ENCODE assay signal across 11 cellular contexts in genomic region chr14:89721991-89722390, GRCh38.
A peak's percentile ranks its signal among the peaks of the same experiment; 100 is the strongest.
DNase-seq lines count a peak whose midpoint lies in the region; ATAC-seq and TF ChIP-seq lines count a peak whose summit lies in the region.
"Had no signal": no experiment of that assay in that cellular context is flagged by ENCODE, and none has a peak within 500 bp of the region (broad histone marks: within the 10 kb centered on the region; RNA-seq: fewer than 3 reads in every experiment).

No MANE protein-coding gene starts in this region.

- no peak for TF ChIP-seq CTCF in GM12864 (IDR thresholded peaks at IDR 0.05; ENCODE audit: low read depth, low read length, missing control alignments)
- TF ChIP-seq CTCF in SK-N-SH (IDR thresholded peaks at IDR 0.05) = no peak

- no peak overlapping the region for H3K4me3 Mint-ChIP-seq in activated naive CD8-positive, alpha-beta T cell treated with anti-CD3 and anti-CD28 coated beads for 36 hours
- peak overlapping the region; percentile 60 to 83 (median 68) for H3K4me3 Mint-ChIP-seq in naive thymus-derived CD8-positive, alpha-beta T cell

- peaks cover 49 to 71% (median 67%) of the 10 kb centered on the region in 10 experiments for H3K4me1 ChIP-seq in BLaER1 treated with 17β-estradiol and CSF1 and Interleukin-3, amounts not matched to agents 10 nM and 100 nM
- peaks cover 0 to 13% of the 10 kb centered on the region in 2 experiments; a peak in 1 of 4 replicates for H3K4me1 ChIP-seq in SK-N-SH (ENCODE audit: control insufficient read depth in 1 of 2, insufficient read depth in 2 of 2, low read depth in 1 of 2, low read length in 1 of 2)

- no peak for ATAC-seq in naive thymus-derived CD8-positive, alpha-beta T cell
- no peak for ATAC-seq in GM18517 (IDR thresholded peaks at IDR 0.05; ENCODE audit: unreplicated experiment)

- peaks cover 73% of the 10 kb centered on the region for H3K4me1 Mint-ChIP-seq in activated naive CD8-positive, alpha-beta T cell treated with anti-CD3 and anti-CD28 coated beads for 36 hours
- peaks cover 55 to 97% (median 94%) of the 10 kb centered on the region in 4 donors for H3K4me1 Mint-ChIP-seq in naive thymus-derived CD8-positive, alpha-beta T cell

- no peak for TF ChIP-seq EP300 in SK-N-SH (IDR thresholded peaks at IDR 0.05; ENCODE audit: borderline replicate concordance in 1 of 2, low read depth in 1 of 2, low read length in 1 of 2)

- H3K9ac ChIP-seq in BLaER1 treated with 17β-estradiol and CSF1 and Interleukin-3, amounts not matched to agents 10 nM and 100 nM = peak overlapping the region; percentile 76 to 90 (median 89); a peak in 21 of 22 replicates
- no peak overlapping the region for H3K9ac ChIP-seq in SK-N-SH

- H3K27ac ChIP-seq in BLaER1 treated with 17β-estradiol and CSF1 and Interleukin-3, amounts not matched to agents 10 nM and 100 nM = peak overlapping the region; percentile 89 to 99 (median 96)
- H3K27ac ChIP-seq in SK-N-SH (ENCODE audit: low read depth in 2 of 2, low read length in 1 of 2) = no peak overlapping the region

- H3K27me3 Mint-ChIP-seq in activated naive CD8-positive, alpha-beta T cell treated with anti-CD3 and anti-CD28 coated beads for 36 hours = no peaks in the 10 kb centered on the region
- H3K27me3 Mint-ChIP-seq in naive thymus-derived CD8-positive, alpha-beta T cell = no peaks in the 10 kb centered on the region

- H3K9me3 ChIP-seq in BLaER1 treated with 17β-estradiol and CSF1 and Interleukin-3, amounts not matched to agents 10 nM and 100 nM (replicated peaks in 1 of 11) = peaks cover 0 to 17% (median 6%) of the 10 kb centered on the region in 11 experiments; a peak in 5 of 22 replicates
- H3K9me3 ChIP-seq in SK-N-SH = no peaks in the 10 kb centered on the region

- H3K36me3 ChIP-seq in BLaER1 treated with 17β-estradiol and CSF1 and Interleukin-3, amounts not matched to agents 10 nM and 100 nM = no peaks in the 10 kb centered on the region
- no peaks in the 10 kb centered on the region for H3K36me3 ChIP-seq in SK-N-SH (replicated peaks in 1 of 2; ENCODE audit: control insufficient read depth in 1 of 2, insufficient read depth in 2 of 2, low read length in 1 of 2)

- H3K79me2 ChIP-seq in SK-N-SH (ENCODE audit: insufficient read depth) = no peaks in the 10 kb centered on the region

- H3K4me2 ChIP-seq in BLaER1 treated with 17β-estradiol and CSF1 and Interleukin-3, amounts not matched to agents 10 nM and 100 nM = peak overlapping the region; percentile 75 to 96 (median 86)
- H3K4me2 ChIP-seq in SK-N-SH = no peak overlapping the region

- TF ChIP-seq RAD21 in SK-N-SH (IDR thresholded peaks at IDR 0.05; ENCODE audit: low read length) = no peak

- peaks cover 21% of the 10 kb centered on the region for H3K9me3 Mint-ChIP-seq in activated naive CD8-positive, alpha-beta T cell treated with anti-CD3 and anti-CD28 coated beads for 36 hours
- peaks cover 0 to 6% (median 0%) of the 10 kb centered on the region in 9 donors for H3K9me3 Mint-ChIP-seq in naive thymus-derived CD8-positive, alpha-beta T cell

- H2AFZ ChIP-seq in SK-N-SH (ENCODE audit: low read depth) = no peak overlapping the region

- H3K27me3 ChIP-seq in BLaER1 treated with 17β-estradiol and CSF1 and Interleukin-3, amounts not matched to agents 10 nM and 100 nM = no peaks in the 10 kb centered on the region
- no peaks in the 10 kb centered on the region for H3K27me3 ChIP-seq in SK-N-SH (ENCODE audit: insufficient read depth)

- peak overlapping the region; percentile 92 for H3K27ac Mint-ChIP-seq in activated naive CD8-positive, alpha-beta T cell treated with anti-CD3 and anti-CD28 coated beads for 36 hours
- H3K27ac Mint-ChIP-seq in naive thymus-derived CD8-positive, alpha-beta T cell = peak overlapping the region; percentile 97 to 99 (median 98)

- peak overlapping the region in 5 of 10 experiments; percentile 33 to 42 (median 39); a peak in 3 of 20 replicates for H3K4me3 ChIP-seq in BLaER1 treated with 17β-estradiol and CSF1 and Interleukin-3, amounts not matched to agents 10 nM and 100 nM
- no peak overlapping the region for H3K4me3 ChIP-seq in GM12864 (ENCODE audit: low read depth, low read length)
- no peak overlapping the region for H3K4me3 ChIP-seq in SK-N-SH (ENCODE audit: low read depth in 2 of 2, low read length in 1 of 2)

- POLR2A ChIA-PET in naive thymus-derived CD8-positive, alpha-beta T cell (lab: Charles Lee) = interaction anchor here (0.8 to 6.6 kb wide), 10 partner anchors 20 to 304 kb away, joined by 3 to 81 read pairs (median 8); no protein-coding TSS in a partner anchor
- POLR2A ChIA-PET in SK-N-SH (lab: Yijun Ruan, JAX) = no interaction called here

- CTCF ChIA-PET in SK-N-SH (lab: Yijun Ruan, JAX) = interaction anchor here (0.7 to 1.2 kb wide), 2 partner anchors 10 to 25 kb away, joined by 3 read pairs; no protein-coding TSS in a partner anchor

- H4K20me1 ChIP-seq in BLaER1 treated with 17β-estradiol and CSF1 and Interleukin-3, amounts not matched to agents 10 nM and 100 nM = no peaks in the 10 kb centered on the region
- H4K20me1 ChIP-seq in SK-N-SH (ENCODE audit: insufficient read depth) = no peaks in the 10 kb centered on the region

- peaks cover 27% of the 10 kb centered on the region for H3K36me3 Mint-ChIP-seq in activated naive CD8-positive, alpha-beta T cell treated with anti-CD3 and anti-CD28 coated beads for 36 hours
- H3K36me3 Mint-ChIP-seq in naive thymus-derived CD8-positive, alpha-beta T cell = peaks cover 0 to 7% (median 0%) of the 10 kb centered on the region in 3 donors

- DNase-seq in GM12864 (ENCODE audit: low read depth) (peak; percentile 22), medulla oblongata (ENCODE audit: extremely low spot score) (no peak), SK-N-SH (no peak)
- no peak for DNase-seq in activated naive CD8-positive, alpha-beta T cell treated with anti-CD3 and anti-CD28 coated beads for 36 hours
- no peak for DNase-seq in naive thymus-derived CD8-positive, alpha-beta T cell
- DNase-seq: central memory CD4-positive, alpha-beta T cell; foreskin fibroblast; kidney glomerular epithelial cell; NCI-H69 had no signal

- H3F3A ChIP-seq in SK-N-SH (replicated peaks; ENCODE audit: insufficient read depth) = no peaks in the 10 kb centered on the region

- H3K9me2 ChIP-seq in SK-N-SH = no peaks in the 10 kb centered on the region

- WGBS in SK-N-SH (ENCODE audit: low lambda C conversion rate) = 50% methylated on average over 4 of the region's 6 CpGs

TF ChIP-seq in SK-N-SH, 30 proteins besides CTCF, POLR2A, EP300 and RAD21 (continues in another document):
- TF ChIP-seq POLR2AphosphoS5 (IDR thresholded peaks at IDR 0.05; ENCODE audit: low read depth, low read length) (no peak), FOXJ3 (CRISPR knock-in tag; IDR thresholded peaks at IDR 0.05) (no peak), TAF1 (IDR thresholded peaks at IDR 0.05; ENCODE audit: borderline replicate concordance, low read depth, low read length) (no peak), GABPA (IDR thresholded peaks at IDR 0.05; ENCODE audit: low read depth) (no peak), FOXM1 (IDR thresholded peaks at IDR 0.05; ENCODE audit: low read depth) (no peak), TEAD4 (IDR thresholded peaks at IDR 0.05; ENCODE audit: borderline replicate concordance, insufficient read depth) (no peak), CHD2 (IDR thresholded peaks at IDR 0.05; ENCODE audit: low read length, partially characterized antibody) (no peak), RXRA (IDR thresholded peaks at IDR 0.05; ENCODE audit: borderline replicate concordance, low read depth) (no peak), MEF2A (IDR thresholded peaks at IDR 0.05; ENCODE audit: borderline replicate concordance, low read depth) (no peak), RFX5 (IDR thresholded peaks at IDR 0.05; ENCODE audit: low read length) (no peak), NRF1 (IDR thresholded peaks at IDR 0.05; ENCODE audit: low read depth, low read length) (no peak), USF1 (IDR thresholded peaks at IDR 0.05; ENCODE audit: borderline replicate concordance, low read depth) (no peak), RCOR1 (IDR thresholded peaks at IDR 0.05; ENCODE audit: low read length) (no peak), SMC3 (IDR thresholded peaks at IDR 0.05; ENCODE audit: low read depth, low read length) (no peak), TCF12 (IDR thresholded peaks at IDR 0.05) (no peak), SIN3A (IDR thresholded peaks at IDR 0.05; ENCODE audit: borderline replicate concordance, low read depth, low read length) (no peak)
- TF ChIP-seq, protein P1, sequence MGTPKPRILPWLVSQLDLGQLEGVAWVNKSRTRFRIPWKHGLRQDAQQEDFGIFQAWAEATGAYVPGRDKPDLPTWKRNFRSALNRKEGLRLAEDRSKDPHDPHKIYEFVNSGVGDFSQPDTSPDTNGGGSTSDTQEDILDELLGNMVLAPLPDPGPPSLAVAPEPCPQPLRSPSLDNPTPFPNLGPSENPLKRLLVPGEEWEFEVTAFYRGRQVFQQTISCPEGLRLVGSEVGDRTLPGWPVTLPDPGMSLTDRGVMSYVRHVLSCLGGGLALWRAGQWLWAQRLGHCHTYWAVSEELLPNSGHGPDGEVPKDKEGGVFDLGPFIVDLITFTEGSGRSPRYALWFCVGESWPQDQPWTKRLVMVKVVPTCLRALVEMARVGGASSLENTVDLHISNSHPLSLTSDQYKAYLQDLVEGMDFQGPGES (IDR thresholded peaks at IDR 0.05; ENCODE audit: low read depth, low read length) = no peak
- TF ChIP-seq, protein P2, sequence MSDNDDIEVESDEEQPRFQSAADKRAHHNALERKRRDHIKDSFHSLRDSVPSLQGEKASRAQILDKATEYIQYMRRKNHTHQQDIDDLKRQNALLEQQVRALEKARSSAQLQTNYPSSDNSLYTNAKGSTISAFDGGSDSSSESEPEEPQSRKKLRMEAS (IDR thresholded peaks at IDR 0.05; ENCODE audit: low read depth) = no peak

Comparison
In these comparisons a context has a peak if more than half of its experiments do, and no peak if none do; other contexts are left out.
1. H3K27ac ChIP-seq: peak in BLaER1 treated with 17β-estradiol and CSF1 and Interleukin-3, amounts not matched to agents 10 nM and 100 nM (11 of 11); none in SK-N-SH (0 of 2).